In the genomic region with DNA sequence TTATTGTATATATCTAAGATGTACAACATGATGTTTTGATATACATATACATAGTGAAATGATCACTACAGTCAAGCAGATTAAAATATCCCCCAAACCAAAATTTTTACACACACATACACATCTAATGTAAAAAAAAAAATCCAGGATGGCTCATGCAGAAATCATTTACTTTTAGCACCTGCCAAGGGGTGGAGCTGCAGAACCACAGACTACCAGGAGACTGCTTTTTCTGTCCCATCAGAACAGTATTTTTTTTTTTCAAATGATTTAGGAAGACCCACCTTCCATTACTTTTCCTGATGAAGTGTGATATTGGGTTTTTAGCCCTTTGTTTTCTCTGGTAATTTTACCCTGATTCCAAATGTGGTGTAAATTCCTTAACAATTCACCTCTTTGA, we compare ENCODE assay signal across 22 cellular contexts.
DNase-seq lines count a peak whose midpoint lies in the region; ATAC-seq and TF ChIP-seq lines count a peak whose summit lies in the region.
"Had no signal": no experiment of that assay in that cellular context is flagged by ENCODE, and none has a peak within 500 bp of the region (broad histone marks: within the 10 kb centered on the region; RNA-seq: fewer than 3 reads in every experiment).

No MANE protein-coding gene starts in this region.

- no peaks in the 10 kb centered on the region for H3K4me1 ChIP-seq in KMS-11 (ENCODE audit: low read depth, poor library complexity, severe bottlenecking)
- H3K4me1 ChIP-seq: tibial artery had no signal

- TF ChIP-seq RAD21 in neural cell (conservative IDR thresholded peaks at IDR 0.05): no peak

- H3K27ac ChIP-seq in KMS-11 (no peak overlapping the region), SU-DHL-6 (ENCODE audit: low read depth, low read length) (no peak overlapping the region), neural cell (ENCODE audit: low read length) (peak overlapping the region; percentile 8)
- H3K27ac ChIP-seq: tibial artery had no signal

- H3K4me2 ChIP-seq in KMS-11 (no peak overlapping the region), SU-DHL-6 (ENCODE audit: low read depth, low read length, poor library complexity, severe bottlenecking) (no peak overlapping the region), neural cell (ENCODE audit: low read length) (no peak overlapping the region)

- H3K9ac ChIP-seq in KMS-11: no peak overlapping the region
- no peak overlapping the region for H3K9ac ChIP-seq in SU-DHL-6 (ENCODE audit: low read length)
- H3K9ac ChIP-seq in neural cell (ENCODE audit: low read length): no peak overlapping the region

- peak; percentile 23 for TF ChIP-seq CTCF in GM10248 (IDR thresholded peaks at IDR 0.05; ENCODE audit: control extremely low read depth, extremely low read depth, low read depth, missing control alignments)
- TF ChIP-seq CTCF in KMS-11 (conservative IDR thresholded peaks at IDR 0.05; ENCODE audit: low read depth, low read length): peak; percentile 35
- peak; percentile 28 for TF ChIP-seq CTCF in SU-DHL-6 (IDR thresholded peaks at IDR 0.05; ENCODE audit: insufficient read depth, low read length, poor library complexity, severe bottlenecking)
- no peak for TF ChIP-seq CTCF in neural cell (IDR thresholded peaks at IDR 0.05; ENCODE audit: poor library complexity, severe bottlenecking)

- no peaks in the 10 kb centered on the region for H3K79me2 ChIP-seq in KMS-11 (ENCODE audit: insufficient read depth, low read depth)
- no peaks in the 10 kb centered on the region for H3K79me2 ChIP-seq in SU-DHL-6 (ENCODE audit: insufficient read depth, low read length)
- H3K79me2 ChIP-seq in neural cell (replicated peaks; ENCODE audit: insufficient read depth, low read length): no peaks in the 10 kb centered on the region

- CTCF ChIA-PET in GM10248 (lab: Yijun Ruan, JAX): interaction anchor here (1.3 to 3.0 kb wide), 6 partner anchors 9 to 202 kb away, joined by 3 to 11 read pairs (median 5); no protein-coding TSS in a partner anchor

- TF ChIP-seq EP300 in neural cell (conservative IDR thresholded peaks at IDR 0.05; ENCODE audit: poor library complexity, severe bottlenecking): no peak

- POLR2A ChIA-PET in GM10248 (lab: Yijun Ruan, JAX): no interaction called here

- ATAC-seq in GM21390 (IDR thresholded peaks at IDR 0.05; ENCODE audit: unreplicated experiment): no peak
- no peak for ATAC-seq in HG03159 (IDR thresholded peaks at IDR 0.05; ENCODE audit: unreplicated experiment)
- ATAC-seq: activated CD8-positive, alpha-beta T cell treated with anti-CD3 and anti-CD28 coated beads for 36 hours; activated naive CD4-positive, alpha-beta T cell treated with anti-CD3 and anti-CD28 coated beads, Interleukin-2, amount 50 U/mL, for 72 hours; natural killer cell treated with Interleukin-12 subunit alpha and Interleukin-12 subunit beta and Interleukin-15 and Interleukin-18, amount 100 ng/mL, for 72 hours; Right ventricle myocardium inferior; stimulated activated memory B cell treated with anti-CD40 and anti-IgM and Interleukin-4, amounts not matched to agents 10 μg/mL and 1 μg/mL and 100 μg/mL, for 72 hours had no signal

- H3F3A ChIP-seq in SU-DHL-6 (ENCODE audit: insufficient read depth): no peaks in the 10 kb centered on the region
- no peaks in the 10 kb centered on the region for H3F3A ChIP-seq in neural cell (ENCODE audit: insufficient read depth, low read length, poor library complexity, severe bottlenecking)

- H3K4me3 ChIP-seq in KMS-11 (IDR thresholded peaks at IDR 0.05; ENCODE audit: insufficient read depth, low read depth, low read length): no peak overlapping the region
- no peak overlapping the region for H3K4me3 ChIP-seq in SU-DHL-6 (ENCODE audit: insufficient read depth, low read length, poor library complexity, severe bottlenecking)
- H3K4me3 ChIP-seq in neural cell (ENCODE audit: low read length): no peak overlapping the region
- H3K4me3 ChIP-seq: tibial artery had no signal

- H3K9me2 ChIP-seq in SU-DHL-6 (replicated peaks; ENCODE audit: insufficient read depth, low read length) (no peaks in the 10 kb centered on the region), neural cell (ENCODE audit: insufficient read depth, low read length) (no peaks in the 10 kb centered on the region)

- no peaks in the 10 kb centered on the region for H3K9me3 ChIP-seq in SU-DHL-6 (ENCODE audit: insufficient read depth, low read length)
- H3K9me3 ChIP-seq in neural cell (ENCODE audit: low read length): no peaks in the 10 kb centered on the region
- H3K9me3 ChIP-seq: tibial artery had no signal

- H3K36me3 ChIP-seq in KMS-11 (ENCODE audit: insufficient read depth) (no peaks in the 10 kb centered on the region), SU-DHL-6 (ENCODE audit: low read length) (no peaks in the 10 kb centered on the region), neural cell (ENCODE audit: insufficient read depth, low read length) (no peaks in the 10 kb centered on the region)
- H3K36me3 ChIP-seq: tibial artery had no signal

- H3K27me3 ChIP-seq in KMS-11 (ENCODE audit: insufficient read depth, low read depth) (no peaks in the 10 kb centered on the region), SU-DHL-6 (ENCODE audit: low read length) (no peaks in the 10 kb centered on the region), neural cell (ENCODE audit: insufficient read depth, low read depth, low read length) (no peaks in the 10 kb centered on the region)
- H3K27me3 ChIP-seq: tibial artery had no signal

- DNase-seq in GM10248 (ENCODE audit: extremely low spot score) (no peak), NCI-H2107 treated with DMSO at 0.1 percent for 48 hours (lab: John Stamatoyannopoulos, UW; ENCODE audit: unreplicated experiment) (no peak), cortex of kidney (lab: John Stamatoyannopoulos, UW) (no peak)
- DNase-seq: activated CD8-positive, alpha-beta T cell treated with anti-CD3 and anti-CD28 coated beads for 36 hours; activated T-cell treated with anti-CD3 and anti-CD28 coated beads, Interleukin-2, amount 50 U/mL, for 24 hours; GF-D8; hippocampal formation; IMR-90; kidney; NCI-H1092; retina; T-helper 2 cell; tibial artery had no signal

- H4K20me1 ChIP-seq in KMS-11 (ENCODE audit: insufficient read depth) (no peaks in the 10 kb centered on the region), SU-DHL-6 (ENCODE audit: low read depth, low read length) (no peaks in the 10 kb centered on the region), neural cell (ENCODE audit: insufficient read depth) (no peaks in the 10 kb centered on the region)

- H2AFZ ChIP-seq in KMS-11 (ENCODE audit: low read depth) (no peak overlapping the region), SU-DHL-6 (ENCODE audit: low read depth, low read length, severe bottlenecking) (no peak overlapping the region), neural cell (ENCODE audit: low read depth, low read length) (no peak overlapping the region)

TF ChIP-seq in neural cell, 6 proteins besides CTCF, POLR2A, EP300 and RAD21:
- TF ChIP-seq SMC3 (conservative IDR thresholded peaks at IDR 0.05; ENCODE audit: poor library complexity) (no peak), POLR2AphosphoS5 (IDR thresholded peaks at IDR 0.05) (no peak), MXI1 (conservative IDR thresholded peaks at IDR 0.05; ENCODE audit: poor library complexity, severe bottlenecking) (no peak), EZH2 (IDR thresholded peaks at IDR 0.05; ENCODE audit: borderline replicate concordance, insufficient read depth, low read length, poor library complexity, severe bottlenecking) (no peak), REST (IDR thresholded peaks at IDR 0.05; ENCODE audit: borderline replicate concordance) (no peak), TAF1 (IDR thresholded peaks at IDR 0.05; ENCODE audit: low read depth) (no peak)
